1 cellular context compared by ENCODE assay signal in the genomic region with DNA sequence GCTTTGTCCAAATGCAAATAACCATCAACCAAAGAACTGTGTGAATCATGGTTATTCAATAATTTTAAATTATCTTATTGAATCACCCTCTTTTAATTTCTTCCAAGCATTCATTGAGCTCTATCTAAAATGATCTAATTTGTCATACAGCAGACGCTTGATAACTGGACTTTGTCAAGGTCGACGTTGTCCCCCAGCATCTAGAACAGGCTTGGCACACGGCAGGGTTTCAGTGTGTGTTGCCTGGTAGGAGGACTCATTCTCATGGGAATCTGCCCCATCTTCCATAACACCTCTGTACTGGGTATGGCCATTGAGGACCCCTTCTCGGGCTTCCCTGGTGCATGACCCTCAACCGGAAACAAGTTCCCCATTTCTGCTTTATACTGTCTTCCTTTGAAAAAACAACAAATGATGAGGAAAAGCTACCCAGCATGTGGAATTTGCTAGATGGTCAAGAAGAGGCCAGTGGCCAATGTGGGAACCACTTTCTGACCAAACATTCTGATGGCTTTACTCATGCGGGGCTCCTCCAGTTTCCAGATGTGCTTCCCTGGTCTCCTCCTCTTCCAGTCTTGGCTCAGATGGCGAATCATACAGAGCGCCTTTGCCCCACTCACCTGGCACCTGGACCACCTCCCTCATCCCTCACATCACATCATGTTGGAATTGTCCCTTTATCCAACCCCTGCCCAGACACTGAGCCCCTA.
TF ChIP-seq lines count a peak whose summit lies in the region.

No MANE protein-coding gene starts in this region.

TF ChIP-seq in SK-N-SH treated with all-trans-retinoic acid at 6 μM for 48 hours, 23 proteins besides CTCF, POLR2A, EP300 and RAD21 (continued from another document):
- TF ChIP-seq, protein P1, sequence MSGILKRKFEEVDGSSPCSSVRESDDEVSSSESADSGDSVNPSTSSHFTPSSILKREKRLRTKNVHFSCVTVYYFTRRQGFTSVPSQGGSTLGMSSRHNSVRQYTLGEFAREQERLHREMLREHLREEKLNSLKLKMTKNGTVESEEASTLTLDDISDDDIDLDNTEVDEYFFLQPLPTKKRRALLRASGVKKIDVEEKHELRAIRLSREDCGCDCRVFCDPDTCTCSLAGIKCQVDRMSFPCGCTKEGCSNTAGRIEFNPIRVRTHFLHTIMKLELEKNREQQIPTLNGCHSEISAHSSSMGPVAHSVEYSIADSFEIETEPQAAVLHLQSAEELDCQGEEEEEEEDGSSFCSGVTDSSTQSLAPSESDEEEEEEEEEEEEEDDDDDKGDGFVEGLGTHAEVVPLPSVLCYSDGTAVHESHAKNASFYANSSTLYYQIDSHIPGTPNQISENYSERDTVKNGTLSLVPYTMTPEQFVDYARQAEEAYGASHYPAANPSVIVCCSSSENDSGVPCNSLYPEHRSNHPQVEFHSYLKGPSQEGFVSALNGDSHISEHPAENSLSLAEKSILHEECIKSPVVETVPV (CRISPR knock-in tag; IDR thresholded peaks at IDR 0.05): no peak
- TF ChIP-seq, protein P2, sequence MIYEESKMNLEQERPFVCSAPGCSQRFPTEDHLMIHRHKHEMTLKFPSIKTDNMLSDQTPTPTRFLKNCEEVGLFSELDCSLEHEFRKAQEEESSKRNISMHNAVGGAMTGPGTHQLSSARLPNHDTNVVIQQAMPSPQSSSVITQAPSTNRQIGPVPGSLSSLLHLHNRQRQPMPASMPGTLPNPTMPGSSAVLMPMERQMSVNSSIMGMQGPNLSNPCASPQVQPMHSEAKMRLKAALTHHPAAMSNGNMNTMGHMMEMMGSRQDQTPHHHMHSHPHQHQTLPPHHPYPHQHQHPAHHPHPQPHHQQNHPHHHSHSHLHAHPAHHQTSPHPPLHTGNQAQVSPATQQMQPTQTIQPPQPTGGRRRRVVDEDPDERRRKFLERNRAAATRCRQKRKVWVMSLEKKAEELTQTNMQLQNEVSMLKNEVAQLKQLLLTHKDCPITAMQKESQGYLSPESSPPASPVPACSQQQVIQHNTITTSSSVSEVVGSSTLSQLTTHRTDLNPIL (CRISPR knock-in tag; IDR thresholded peaks at IDR 0.05; ENCODE audit: low read depth): no peak
- no peak for TF ChIP-seq TOX (CRISPR knock-in tag; IDR thresholded peaks at IDR 0.05; ENCODE audit: borderline replicate concordance)
- TF ChIP-seq ZFP3 (CRISPR knock-in tag; IDR thresholded peaks at IDR 0.05): no peak
- TF ChIP-seq ZNF8 (CRISPR knock-in tag; IDR thresholded peaks at IDR 0.05): no peak
- TF ChIP-seq SNAI2 (CRISPR knock-in tag; IDR thresholded peaks at IDR 0.05): no peak
- TF ChIP-seq ZNF565 (CRISPR knock-in tag; conservative IDR thresholded peaks at IDR 0.05; ENCODE audit: low read depth): no peak
- no peak for TF ChIP-seq OSR1 (CRISPR knock-in tag; IDR thresholded peaks at IDR 0.05)
- TF ChIP-seq ZFP30 (CRISPR knock-in tag; IDR thresholded peaks at IDR 0.05): no peak
- TF ChIP-seq RARB (CRISPR knock-in tag; IDR thresholded peaks at IDR 0.05): no peak
